In the genomic region with DNA sequence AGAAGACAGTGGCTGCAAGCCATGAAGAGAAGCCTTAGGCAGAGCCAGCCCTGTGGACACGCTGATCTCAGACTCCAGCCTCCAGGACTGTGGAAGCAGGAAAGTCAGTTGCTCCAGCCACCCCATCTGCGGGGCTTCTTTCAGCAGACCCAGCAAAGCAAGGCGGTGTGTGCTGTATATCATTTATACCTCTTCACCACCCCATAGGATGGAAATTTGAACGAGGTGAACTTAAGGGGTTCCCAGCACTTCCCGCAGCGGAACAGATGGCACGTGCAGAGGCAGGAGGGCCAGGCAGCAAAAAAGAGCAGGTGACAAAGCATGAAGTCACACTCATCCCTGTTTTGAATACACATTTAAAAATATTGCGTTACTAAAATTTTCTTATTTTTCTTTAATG, we compare ENCODE assay signal across 19 cellular contexts.
"Had no signal": no experiment of that assay in that cellular context is flagged by ENCODE, and none has a peak within 500 bp of the region (broad histone marks: within the 10 kb centered on the region; RNA-seq: fewer than 3 reads in every experiment).

No MANE protein-coding gene starts in this region.

- H3K9me3 ChIP-seq: breast epithelium, right atrium auricular region, spleen, tibial nerve had no signal

- H3K27me3 ChIP-seq: right atrium auricular region, tibial nerve had no signal

- DNase-seq: activated B cell treated with CpG ODN at 0.5 μM for 24 hours; activated CD4-positive, alpha-beta T cell treated with anti-CD3 and anti-CD28 coated beads, Interleukin-2, amount 50 U/mL, for 1 hour; activated CD8-positive, alpha-beta memory T cell treated with anti-CD3 and anti-CD28 coated beads, Interleukin-2, amount 10 ng/mL, durations not matched to agents 7 days and 5 days; activated CD8-positive, alpha-beta T cell treated with anti-CD3 and anti-CD28 coated beads, Interleukin-2, amount 10 ng/mL, durations not matched to agents 7 days and 5 days; activated T-cell treated with anti-CD3 and anti-CD28 coated beads, Interleukin-2, amount 50 U/mL, for 48 hours; effector CD8-positive, alpha-beta T cell; left colon; mammary epithelial cell; midbrain; nucleus accumbens; stimulated activated CD4-positive, alpha-beta T cell treated with anti-CD3 and anti-CD28 coated beads, Interleukin-2, amount 100 ng/mL, for 48 hours; stimulated activated naive CD4-positive, alpha-beta T cell treated with Interleukin-2 at 50 U/mL for 16 hours; T-helper 9 cell had no signal

- H3K27ac ChIP-seq: breast epithelium, epithelial cell of prostate, right atrium auricular region, spleen, tibial nerve had no signal

- H3K36me3 ChIP-seq: breast epithelium, right atrium auricular region, spleen, tibial nerve had no signal

- H3K4me3 ChIP-seq: breast epithelium, right atrium auricular region, spleen, tibial nerve had no signal

- H3K4me1 ChIP-seq: breast epithelium, right atrium auricular region, tibial nerve had no signal

- ATAC-seq: activated CD8-positive, alpha-beta memory T cell treated with anti-CD3 and anti-CD28 coated beads, Interleukin-2, amount 10 ng/mL, durations not matched to agents 7 days and 5 days; activated CD8-positive, alpha-beta T cell treated with anti-CD3 and anti-CD28 coated beads, Interleukin-2, amount 10 ng/mL, durations not matched to agents 7 days and 5 days; left colon; naive thymus-derived CD8-positive, alpha-beta T cell had no signal
